3 cellular contexts compared by ENCODE assay signal in genomic region chr6:9942131-9942530, GRCh38.
"Had no signal": no experiment of that assay in that cellular context is flagged by ENCODE, and none has a peak within 500 bp of the region (broad histone marks: within the 10 kb centered on the region; RNA-seq: fewer than 3 reads in every experiment).

No MANE protein-coding gene starts in this region.

- H3K4me3 ChIP-seq: GM12878 had no signal

- ATAC-seq: GM12878 had no signal

- DNase-seq: GDM1, GF-D8 had no signal
